ENCODE assay signal across 15 cellular contexts in genomic region chr16:10993649-10994048, GRCh38.
"Had no signal": no experiment of that assay in that cellular context is flagged by ENCODE, and none has a peak within 500 bp of the region (broad histone marks: within the 10 kb centered on the region; RNA-seq: fewer than 3 reads in every experiment).

No MANE protein-coding gene starts in this region.

- H3K4me1 ChIP-seq: gastrocnemius medialis, uterus had no signal

- H3K27ac ChIP-seq: gastrocnemius medialis, heart right ventricle, tibial artery, uterus had no signal

- H3K27me3 ChIP-seq: gastrocnemius medialis, heart right ventricle, tibial artery, uterus had no signal

- H3K36me3 ChIP-seq: uterus had no signal

- ATAC-seq: activated naive CD8-positive, alpha-beta T cell treated with anti-CD3 and anti-CD28 coated beads, Interleukin-2, amount 50 U/mL, for 24 hours; gastrocnemius medialis; left colon; naive thymus-derived CD4-positive, alpha-beta T cell; stimulated activated effector memory CD8-positive, alpha-beta T cell treated with anti-CD3 and anti-CD28 coated beads, Interleukin-12 subunit alpha, Interleukin-12 subunit beta, amount 100 ng/mL, for 72 hours had no signal

- H3K4me3 ChIP-seq: gastrocnemius medialis, heart right ventricle, tibial artery, uterus had no signal

- H3K27ac Mint-ChIP-seq: dendritic cell treated with granulocyte-macrophage colony-stimulating factor and Interleukin-4, amounts not matched to agents 40 ng/mL and 50 ng/mL, for 4 days; naive thymus-derived CD4-positive, alpha-beta T cell had no signal

- FAIRE-seq: bronchial epithelial cell had no signal

- H3K27me3 Mint-ChIP-seq: activated naive CD8-positive, alpha-beta T cell treated with anti-CD3 and anti-CD28 coated beads, Interleukin-2, amount 50 U/mL, for 24 hours; dendritic cell treated with granulocyte-macrophage colony-stimulating factor and Interleukin-4, amounts not matched to agents 40 ng/mL and 50 ng/mL, for 4 days; naive thymus-derived CD4-positive, alpha-beta T cell had no signal

- DNase-seq: activated CD4-positive, CD25-positive, alpha-beta regulatory T cell treated with anti-CD3 and anti-CD28 coated beads, Interleukin-2, amount 50 U/mL, for 72 hours; activated naive CD4-positive, alpha-beta T cell treated with Interleukin-2 at 50 U/mL for 16 hours; activated naive CD8-positive, alpha-beta T cell treated with anti-CD3 and anti-CD28 coated beads, Interleukin-2, amount 50 U/mL, for 24 hours; aorta; effector memory CD4-positive, alpha-beta T cell; gastrocnemius medialis; heart right ventricle; left colon; naive thymus-derived CD4-positive, alpha-beta T cell; tibial artery; uterus had no signal

- H3K4me3 Mint-ChIP-seq: activated naive CD8-positive, alpha-beta T cell treated with anti-CD3 and anti-CD28 coated beads, Interleukin-2, amount 50 U/mL, for 24 hours; dendritic cell treated with granulocyte-macrophage colony-stimulating factor and Interleukin-4, amounts not matched to agents 40 ng/mL and 50 ng/mL, for 4 days had no signal

- H3K9me3 Mint-ChIP-seq: activated naive CD8-positive, alpha-beta T cell treated with anti-CD3 and anti-CD28 coated beads, Interleukin-2, amount 50 U/mL, for 24 hours; activated T-helper 1 cell treated with anti-CD3 and anti-CD28 coated beads, Interleukin-12 subunit alpha, Interleukin-12 subunit beta, Interleukin-2, Interleukin-4 antibody, amounts not matched to agents 30 ng/mL and 10 ng/mL and 1 ng/mL, durations not matched to agents 14 hours and 24 hours and 36 hours; dendritic cell treated with granulocyte-macrophage colony-stimulating factor and Interleukin-4, amounts not matched to agents 40 ng/mL and 50 ng/mL, for 4 days; stimulated activated effector memory CD8-positive, alpha-beta T cell treated with anti-CD3 and anti-CD28 coated beads, Interleukin-12 subunit alpha, Interleukin-12 subunit beta, amount 100 ng/mL, for 72 hours had no signal

- H3K9me3 ChIP-seq: gastrocnemius medialis, heart right ventricle, tibial artery, uterus had no signal
